In genomic region chr10:77305650-77306632, GRCh38 we compare ENCODE assay signal across 26 cellular contexts.
DNase-seq lines count a peak whose midpoint lies in the region; ATAC-seq and TF ChIP-seq lines count a peak whose summit lies in the region.
"Had no signal": no experiment of that assay in that cellular context is flagged by ENCODE, and none has a peak within 500 bp of the region (broad histone marks: within the 10 kb centered on the region; RNA-seq: fewer than 3 reads in every experiment).

No MANE protein-coding gene starts in this region.

- H3K36me3 Mint-ChIP-seq in HFFc6 (ENCODE audit: low read depth) (peaks cover 23% of the 10 kb centered on the region), endothelial cell (ENCODE audit: low read depth, unreplicated experiment) (peaks cover 3% of the 10 kb centered on the region)
- H3K36me3 Mint-ChIP-seq in stimulated activated memory B cell treated with anti-CD40 and anti-IgM and Interleukin-4, amounts not matched to agents 10 μg/mL and 1 μg/mL and 100 μg/mL, for 72 hours: no peaks in the 10 kb centered on the region
- H3K36me3 Mint-ChIP-seq: activated naive CD4-positive, alpha-beta T cell treated with anti-CD3 and anti-CD28 coated beads, Interleukin-2, amount 10 ng/mL, durations not matched to agents 7 days and 5 days; natural killer cell treated with Interleukin-12 subunit alpha and Interleukin-12 subunit beta and Interleukin-15 and Interleukin-18, amount 100 ng/mL, for 72 hours had no signal

- TF ChIP-seq POLR2A in heart left ventricle (IDR thresholded peaks at IDR 0.05): no peak

- H3K9me3 ChIP-seq in mesenchymal stem cell (ENCODE audit: control insufficient read depth, low read length) (no peaks in the 10 kb centered on the region), heart left ventricle (no peaks in the 10 kb centered on the region)
- H3K9me3 ChIP-seq: thyroid gland had no signal

- H2AFZ ChIP-seq in mesenchymal stem cell (ENCODE audit: low read depth, low read length): no peak overlapping the region

- H3K4me2 ChIP-seq in mesenchymal stem cell (ENCODE audit: low read length, poor library complexity, severe bottlenecking): no peak overlapping the region

- no peak overlapping the region for H3K4me3 ChIP-seq in mesenchymal stem cell (ENCODE audit: insufficient read depth in 1 of 2, low read depth in 1 of 2, low read length in 2 of 2)
- no peak overlapping the region for H3K4me3 ChIP-seq in heart left ventricle
- H3K4me3 ChIP-seq: skin epidermis, thyroid gland had no signal

- H3K4ac ChIP-seq in mesenchymal stem cell (ENCODE audit: low read depth in 1 of 2, low read length in 2 of 2): no peak overlapping the region

- peaks cover 2% of the 10 kb centered on the region for H3K79me1 ChIP-seq in mesenchymal stem cell (replicated peaks; ENCODE audit: low read length, poor library complexity, severe bottlenecking)

- H3K36me3 ChIP-seq in mesenchymal stem cell (ENCODE audit: control insufficient read depth in 1 of 2, insufficient read depth in 2 of 2, low read depth in 1 of 2, low read length in 2 of 2) (no peaks in the 10 kb centered on the region), heart left ventricle (no peaks in the 10 kb centered on the region)
- H3K36me3 ChIP-seq: thyroid gland had no signal

- no peak for TF ChIP-seq CTCF in HFFc6 (IDR thresholded peaks at IDR 0.05)
- no peak for TF ChIP-seq CTCF in VCaP (conservative IDR thresholded peaks at IDR 0.05)
- no peak for TF ChIP-seq CTCF in heart left ventricle (IDR thresholded peaks at IDR 0.05)
- no peak for TF ChIP-seq CTCF in endothelial cell (IDR thresholded peaks at IDR 0.05; ENCODE audit: unreplicated experiment)

- H3K14ac ChIP-seq in mesenchymal stem cell (ENCODE audit: low read length in 2 of 2): no peak overlapping the region

- H3K23ac ChIP-seq in mesenchymal stem cell (ENCODE audit: low read length in 2 of 2): no peak overlapping the region

- H3K9ac ChIP-seq in mesenchymal stem cell (ENCODE audit: low read length): no peak overlapping the region

- H3K4me3 Mint-ChIP-seq in HFFc6 (peak overlapping the region; percentile 27), endothelial cell (ENCODE audit: unreplicated experiment) (no peak overlapping the region)
- no peak overlapping the region for H3K4me3 Mint-ChIP-seq in stimulated activated memory B cell treated with anti-CD40 and anti-IgM and Interleukin-4, amounts not matched to agents 10 μg/mL and 1 μg/mL and 100 μg/mL, for 72 hours
- H3K4me3 Mint-ChIP-seq: activated naive CD4-positive, alpha-beta T cell treated with anti-CD3 and anti-CD28 coated beads, Interleukin-2, amount 10 ng/mL, durations not matched to agents 7 days and 5 days; activated T-cell treated with anti-CD3 and anti-CD28 coated beads, Interleukin-2, amount 50 U/mL, for 4 hours; natural killer cell treated with Interleukin-12 subunit alpha and Interleukin-12 subunit beta and Interleukin-15 and Interleukin-18, amount 100 ng/mL, for 72 hours had no signal

- no peak overlapping the region for H3K18ac ChIP-seq in mesenchymal stem cell (ENCODE audit: low read depth in 1 of 2, low read length in 2 of 2)

- peak; percentile 43 for DNase-seq in AG20443 (ENCODE audit: low spot score)
- peak; percentile 20 for DNase-seq in HFFc6
- no peak for DNase-seq in mesenchymal stem cell
- no peak for DNase-seq in heart left ventricle
- DNase-seq in endothelial cell (ENCODE audit: low spot score): no peak
- no peak for DNase-seq in NCI-H2029 (lab: John Stamatoyannopoulos, UW)
- DNase-seq: activated CD4-positive, CD25-positive, alpha-beta regulatory T cell treated with anti-CD3 and anti-CD28 coated beads, Interleukin-2, amount 50 U/mL, for 72 hours; activated naive CD4-positive, alpha-beta T cell treated with anti-CD3 and anti-CD28 coated beads, Interleukin-2, amount 10 ng/mL, durations not matched to agents 7 days and 5 days; activated T-cell treated with anti-CD3 and anti-CD28 coated beads, Interleukin-2, amount 50 U/mL, for 4 hours; anterior cingulate cortex; central memory CD4-positive, alpha-beta T cell; DND-41; erythroblast; glutamatergic neuron; left colon; NCI-H187 treated with DMSO at 0.1 percent for 48 hours; posterior cingulate gyrus; stimulated activated naive CD4-positive, alpha-beta T cell treated with Interleukin-2 at 50 U/mL for 16 hours; T1000; thyroid gland had no signal

- no peak for ATAC-seq in stimulated activated memory B cell treated with anti-CD40 and anti-IgM and Interleukin-4, amounts not matched to agents 10 μg/mL and 1 μg/mL and 100 μg/mL, for 72 hours
- ATAC-seq in heart left ventricle: no peak
- ATAC-seq: activated T-cell treated with anti-CD3 and anti-CD28 coated beads, Interleukin-2, amount 50 U/mL, for 4 hours; HCT116; left colon; natural killer cell treated with Interleukin-12 subunit alpha and Interleukin-12 subunit beta and Interleukin-15 and Interleukin-18, amount 100 ng/mL, for 72 hours had no signal

- H4K8ac ChIP-seq in mesenchymal stem cell (ENCODE audit: low read length): no peak overlapping the region

- no peaks in the 10 kb centered on the region; the same call in 1 of the 2 replicates for H3K9me3 Mint-ChIP-seq in HFFc6
- H3K9me3 Mint-ChIP-seq in stimulated activated memory B cell treated with anti-CD40 and anti-IgM and Interleukin-4, amounts not matched to agents 10 μg/mL and 1 μg/mL and 100 μg/mL, for 72 hours: peaks cover 4% of the 10 kb centered on the region
- no peaks in the 10 kb centered on the region for H3K9me3 Mint-ChIP-seq in endothelial cell (ENCODE audit: unreplicated experiment)
- H3K9me3 Mint-ChIP-seq: activated T-cell treated with anti-CD3 and anti-CD28 coated beads, Interleukin-2, amount 50 U/mL, for 4 hours; natural killer cell treated with Interleukin-12 subunit alpha and Interleukin-12 subunit beta and Interleukin-15 and Interleukin-18, amount 100 ng/mL, for 72 hours had no signal

- intact Hi-C loops in heart left ventricle (cut with DNase I): no loop called here

- H2BK15ac ChIP-seq in mesenchymal stem cell (ENCODE audit: low read depth, poor library complexity, severe bottlenecking): peak overlapping the region; percentile 52

- peaks cover 79% of the 10 kb centered on the region for H3K4me1 Mint-ChIP-seq in HFFc6 (ENCODE audit: low read depth)
- no peaks in the 10 kb centered on the region for H3K4me1 Mint-ChIP-seq in stimulated activated memory B cell treated with anti-CD40 and anti-IgM and Interleukin-4, amounts not matched to agents 10 μg/mL and 1 μg/mL and 100 μg/mL, for 72 hours
- no peaks in the 10 kb centered on the region for H3K4me1 Mint-ChIP-seq in endothelial cell (ENCODE audit: unreplicated experiment)
- H3K4me1 Mint-ChIP-seq: activated naive CD4-positive, alpha-beta T cell treated with anti-CD3 and anti-CD28 coated beads, Interleukin-2, amount 10 ng/mL, durations not matched to agents 7 days and 5 days had no signal

- no peak overlapping the region for H2BK5ac ChIP-seq in mesenchymal stem cell (ENCODE audit: low read depth, low read length, poor library complexity, severe bottlenecking)

- H2BK120ac ChIP-seq in mesenchymal stem cell (ENCODE audit: low read depth, low read length): no peak overlapping the region

- WGBS in mesenchymal stem cell: 99% methylated on average over 3 of the region's 3 CpGs
- WGBS in heart left ventricle, 4 donors: 63 to 69% (median 66%) methylated on average over 3 of the region's 3 CpGs

- H3K27ac ChIP-seq in VCaP (peak overlapping the region; percentile 60), mesenchymal stem cell (ENCODE audit: low read length, poor library complexity, severe bottlenecking) (no peak overlapping the region), heart left ventricle (peak overlapping the region in 1 of 12 donors; percentile 14)
- H3K27ac ChIP-seq: RWPE1, skin epidermis, thyroid gland had no signal

- H3K27ac Mint-ChIP-seq in HFFc6 (peak overlapping the region; percentile 16), endothelial cell (ENCODE audit: unreplicated experiment) (no peak overlapping the region)
- H3K27ac Mint-ChIP-seq in stimulated activated memory B cell treated with anti-CD40 and anti-IgM and Interleukin-4, amounts not matched to agents 10 μg/mL and 1 μg/mL and 100 μg/mL, for 72 hours: no peak overlapping the region
- H3K27ac Mint-ChIP-seq: activated naive CD4-positive, alpha-beta T cell treated with anti-CD3 and anti-CD28 coated beads, Interleukin-2, amount 10 ng/mL, durations not matched to agents 7 days and 5 days; natural killer cell treated with Interleukin-12 subunit alpha and Interleukin-12 subunit beta and Interleukin-15 and Interleukin-18, amount 100 ng/mL, for 72 hours had no signal

- peak overlapping the region; percentile 56 for H2AK5ac ChIP-seq in mesenchymal stem cell (ENCODE audit: low read length, severe bottlenecking)

- H3K4me1 ChIP-seq in mesenchymal stem cell (ENCODE audit: control insufficient read depth, insufficient read depth, low read depth, low read length) (peaks cover 8% of the 10 kb centered on the region), heart left ventricle (no peaks in the 10 kb centered on the region)
- H3K4me1 ChIP-seq: thyroid gland had no signal

- no peak overlapping the region for H4K91ac ChIP-seq in mesenchymal stem cell (ENCODE audit: low read length)

- H3K27me3 Mint-ChIP-seq in HFFc6 (ENCODE audit: insufficient read depth) (peaks cover under 1% of the 10 kb centered on the region), endothelial cell (ENCODE audit: unreplicated experiment) (no peaks in the 10 kb centered on the region)
- H3K27me3 Mint-ChIP-seq in stimulated activated memory B cell treated with anti-CD40 and anti-IgM and Interleukin-4, amounts not matched to agents 10 μg/mL and 1 μg/mL and 100 μg/mL, for 72 hours: no peaks in the 10 kb centered on the region
- H3K27me3 Mint-ChIP-seq: activated naive CD4-positive, alpha-beta T cell treated with anti-CD3 and anti-CD28 coated beads, Interleukin-2, amount 10 ng/mL, durations not matched to agents 7 days and 5 days had no signal

- no peaks in the 10 kb centered on the region for H3K27me3 ChIP-seq in mesenchymal stem cell (ENCODE audit: control insufficient read depth in 1 of 2, insufficient read depth in 1 of 2, low read length in 2 of 2)
- peaks cover 0 to 26% (median 6%) of the 10 kb centered on the region in 9 donors for H3K27me3 ChIP-seq in heart left ventricle
- H3K27me3 ChIP-seq: thyroid gland had no signal

- H2BK12ac ChIP-seq in mesenchymal stem cell (ENCODE audit: low read length in 2 of 2): peak overlapping the region in 1 of 2 experiments; percentile 6

Comparison
In these comparisons a context has a peak if more than half of its experiments do, and no peak if none do; other contexts are left out.
1. DNase-seq: peak in AG20443 (single experiment) and HFFc6 (single experiment); none in mesenchymal stem cell (single experiment), heart left ventricle (0 of 5), endothelial cell (single experiment) and NCI-H2029 (single experiment).